Comparison of ENCODE assay signal across 18 cellular contexts in the genomic region with DNA sequence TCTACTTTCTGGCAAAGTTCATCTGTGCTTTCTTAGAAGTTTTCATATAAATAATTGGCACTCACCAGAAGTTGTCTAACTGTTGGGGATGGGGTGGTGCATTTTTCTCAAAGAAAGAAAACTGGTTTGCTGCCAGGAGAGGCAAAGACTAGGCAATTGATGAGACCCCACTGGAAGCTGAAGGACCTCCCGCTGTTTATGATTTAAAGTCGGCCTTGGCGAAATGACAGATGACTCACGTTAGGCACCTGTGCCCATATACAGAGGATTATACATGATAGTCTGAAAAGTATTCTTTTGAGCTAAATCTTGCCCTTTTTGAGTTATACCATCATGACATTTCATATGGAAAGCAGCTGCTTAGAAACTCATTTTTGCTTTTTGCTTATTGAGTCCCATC.
A peak's percentile ranks its signal among the peaks of the same experiment; 100 is the strongest.
DNase-seq lines count a peak whose midpoint lies in the region; TF ChIP-seq lines count a peak whose summit lies in the region.
"Had no signal": no experiment of that assay in that cellular context is flagged by ENCODE, and none has a peak within 500 bp of the region (broad histone marks: within the 10 kb centered on the region; RNA-seq: fewer than 3 reads in every experiment).

No MANE protein-coding gene starts in this region.

- CTCF ChIA-PET in A673 (lab: Charles Lee) = no interaction called here

- no TSS peak for BruUV-seq in A673 (replicated peaks; lab: Mats Ljungman, UMichigan)

- no peak overlapping the region for H2AFZ ChIP-seq in hepatocyte

- no peaks in the 10 kb centered on the region for H3K9me2 ChIP-seq in hepatocyte (replicated peaks; ENCODE audit: insufficient read depth)

- no peaks in the 10 kb centered on the region for H3K36me3 ChIP-seq in A673 (ENCODE audit: insufficient read depth, low read length, poor library complexity, severe bottlenecking)
- H3K36me3 ChIP-seq in hepatocyte (replicated peaks; ENCODE audit: insufficient read depth, low read depth) = no peaks in the 10 kb centered on the region
- H3K36me3 ChIP-seq: BE2C; BLaER1 treated with 17β-estradiol and CSF1 and Interleukin-3, amounts not matched to agents 10 nM and 100 nM; HAP-1 had no signal

- no peaks in the 10 kb centered on the region for H4K20me1 ChIP-seq in hepatocyte (ENCODE audit: insufficient read depth, poor library complexity, severe bottlenecking)
- H4K20me1 ChIP-seq: BLaER1 treated with 17β-estradiol and CSF1 and Interleukin-3, amounts not matched to agents 10 nM and 100 nM had no signal

- intact Hi-C loops in A673 (cut with micrococcal nuclease; ENCODE audit: unreplicated experiment) = no loop called here

- H3K4me3 ChIP-seq in A673 (ENCODE audit: low read depth, low read length, poor library complexity, severe bottlenecking) (no peak overlapping the region), hepatocyte (no peak overlapping the region)
- H3K4me3 ChIP-seq: BLaER1 treated with 17β-estradiol and CSF1 and Interleukin-3, amounts not matched to agents 10 nM and 100 nM; HAP-1 had no signal

- POLR2A ChIA-PET in A673 (lab: Charles Lee; ENCODE audit: low non-redundant PET) = no interaction called here

- DNase-seq in NCI-H1417 (lab: John Stamatoyannopoulos, UW) = peak in 2 of 3 experiments; percentile 18 to 69
- no peak for DNase-seq in NCI-H1417 treated with DMSO at 0.1 percent for 48 hours (lab: John Stamatoyannopoulos, UW)
- DNase-seq in A673 (ENCODE audit: low spot score) = peak; percentile 24
- peak; percentile 62 for DNase-seq in NCI-H748 (lab: John Stamatoyannopoulos, UW; ENCODE audit: unreplicated experiment)
- DNase-seq in ACHN = no peak
- no peak for DNase-seq in hepatocyte (ENCODE audit: low spot score)
- DNase-seq: 8988T; AML-193; BE2C; CD4-positive, alpha-beta T cell; CD8-positive, alpha-beta memory T cell; DMS 273 treated with DMSO at 0.1 percent for 48 hours; DMS79; EL; GDM1; GOT3 had no signal

- H3K79me2 ChIP-seq in hepatocyte = no peaks in the 10 kb centered on the region

- peaks cover 3% of the 10 kb centered on the region for H3K27me3 ChIP-seq in A673 (replicated peaks; ENCODE audit: insufficient read depth, low read depth, low read length, poor library complexity)
- no peaks in the 10 kb centered on the region for H3K27me3 ChIP-seq in hepatocyte
- H3K27me3 ChIP-seq: BE2C; BLaER1 treated with 17β-estradiol and CSF1 and Interleukin-3, amounts not matched to agents 10 nM and 100 nM had no signal

- no peak overlapping the region for H3K4me2 ChIP-seq in hepatocyte
- H3K4me2 ChIP-seq: BLaER1 treated with 17β-estradiol and CSF1 and Interleukin-3, amounts not matched to agents 10 nM and 100 nM had no signal

- no peak for TF ChIP-seq CTCF in A673 (conservative IDR thresholded peaks at IDR 0.05; ENCODE audit: low read depth, low read length)
- TF ChIP-seq CTCF in hepatocyte (IDR thresholded peaks at IDR 0.05; ENCODE audit: poor library complexity) = no peak

- H3K27ac ChIP-seq in A673 (ENCODE audit: low read depth, low read length, poor library complexity, severe bottlenecking) = no peak overlapping the region
- H3K27ac ChIP-seq in hepatocyte = no peak overlapping the region
- H3K27ac ChIP-seq: BLaER1 treated with 17β-estradiol and CSF1 and Interleukin-3, amounts not matched to agents 10 nM and 100 nM had no signal

- in situ Hi-C loops in ACHN (cut with HindIII; ENCODE audit: low pct_ligation_motif_present, low pct_unique_long_range_greater_than_20kb, low sequenced_read_pairs) = no loop called here

- WGBS in hepatocyte (ENCODE audit: low lambda C conversion rate, missing lambda C conversion rate) = 85% methylated on average over 4 of the region's 4 CpGs

- H3K4me1 ChIP-seq in A673 (ENCODE audit: insufficient read depth, low read length, poor library complexity, severe bottlenecking) (no peaks in the 10 kb centered on the region), hepatocyte (ENCODE audit: insufficient read depth) (no peaks in the 10 kb centered on the region)
- H3K4me1 ChIP-seq: BE2C, HAP-1 had no signal

- H3K9me3 ChIP-seq in A673 (ENCODE audit: low read depth, low read length, poor library complexity, severe bottlenecking) = no peaks in the 10 kb centered on the region
- H3K9me3 ChIP-seq in hepatocyte (ENCODE audit: low read depth) = no peaks in the 10 kb centered on the region
- H3K9me3 ChIP-seq: BE2C, HAP-1 had no signal

Comparison
In these comparisons a context has a peak if more than half of its experiments do, and no peak if none do; other contexts are left out.
1. DNase-seq: peak in NCI-H1417 (2 of 3), A673 (single experiment) and NCI-H748 (single experiment); none in NCI-H1417 treated with DMSO at 0.1 percent for 48 hours (single experiment), ACHN (single experiment) and hepatocyte (single experiment).